In the genomic region with DNA sequence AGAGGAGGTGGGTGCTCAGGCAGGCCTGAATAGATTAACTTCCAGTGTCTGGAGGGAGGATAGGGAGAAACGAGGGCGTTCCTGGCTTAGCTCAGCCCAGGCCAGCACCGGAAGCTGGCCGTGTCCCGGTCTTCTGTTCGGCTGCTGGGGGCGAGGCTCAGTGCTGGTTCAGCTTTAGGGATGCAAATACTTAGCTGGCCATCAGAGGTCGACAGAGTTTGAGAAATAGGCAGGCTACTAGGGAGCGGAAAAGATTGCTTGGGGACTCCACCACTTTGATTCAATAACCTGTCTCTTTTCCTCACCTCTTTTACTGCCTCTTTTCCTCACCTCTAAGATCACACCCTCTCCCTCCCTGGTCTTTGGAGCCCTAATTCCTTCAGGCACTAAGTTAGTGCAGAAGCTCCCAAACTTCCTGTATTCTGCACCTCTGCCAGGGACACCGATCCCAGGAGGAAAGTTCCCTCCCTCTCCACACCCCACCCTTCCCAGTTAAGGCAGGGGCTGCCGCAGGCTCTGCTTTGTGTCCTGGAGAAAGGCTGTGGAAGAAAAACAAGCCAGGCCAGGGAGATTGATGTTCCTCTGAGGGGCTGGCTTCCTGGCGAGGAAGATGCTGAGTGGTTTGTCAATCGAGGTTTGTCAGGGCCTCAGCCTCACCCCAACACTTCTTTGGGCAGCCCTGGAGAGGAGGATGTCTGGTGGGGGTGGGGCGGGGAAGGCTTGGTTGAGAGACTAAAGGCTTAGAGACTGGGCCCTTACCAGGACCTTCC, we compare ENCODE assay signal across 8 cellular contexts. TPM values are rescaled to one million over a fixed set of nuclear protein-coding genes. Genes with fewer than 3 reads are reported as not detected.
DNase-seq lines count a peak whose midpoint lies in the region; ATAC-seq and TF ChIP-seq lines count a peak whose summit lies in the region.

No MANE protein-coding gene starts in this region.

- no peaks in the 10 kb centered on the region for H4K20me1 ChIP-seq in PC-9 (ENCODE audit: insufficient read depth)

- H3K27ac Mint-ChIP-seq in endothelial cell (ENCODE audit: unreplicated experiment) = no peak overlapping the region

- H3K27me3 Mint-ChIP-seq in endothelial cell (ENCODE audit: unreplicated experiment) = peaks cover 2% of the 10 kb centered on the region

- H3K4me1 Mint-ChIP-seq in endothelial cell (ENCODE audit: unreplicated experiment) = peaks cover 3% of the 10 kb centered on the region

- no peaks in the 10 kb centered on the region for H3K4me1 ChIP-seq in PC-9 (replicated peaks; ENCODE audit: insufficient read depth)

- H3K79me2 ChIP-seq in PC-9 (ENCODE audit: low read depth) = no peaks in the 10 kb centered on the region

- H3K9me3 Mint-ChIP-seq in endothelial cell (ENCODE audit: unreplicated experiment) = no peaks in the 10 kb centered on the region

- peak overlapping the region; percentile 49; the same call in 1 of the 2 replicates for H3K4me2 ChIP-seq in PC-9

- POLR2A ChIA-PET in PC-9 (lab: Charles Lee; ENCODE audit: unreplicated experiment) = no interaction called here

- DNase-seq in NCI-H748 (lab: John Stamatoyannopoulos, UW; ENCODE audit: unreplicated experiment) (peak; percentile 49), NCI-H748 treated with DMSO at 0.1 percent for 48 hours (lab: John Stamatoyannopoulos, UW) (no peak), HFF-Myc (ENCODE audit: extremely low read depth, low read depth) (no peak), PC-9 (no peak), endothelial cell (ENCODE audit: low spot score) (peak; percentile 46), myocyte (ENCODE audit: low read depth) (peak; percentile 45), NCI-H2081 treated with DMSO at 0.1 percent for 48 hours (lab: John Stamatoyannopoulos, UW) (no peak)

- H3K36me3 ChIP-seq in PC-9 (ENCODE audit: low read depth) = no peaks in the 10 kb centered on the region

- intact Hi-C loops in PC-9 (cut with micrococcal nuclease; ENCODE audit: unreplicated experiment) = loop anchor here (1.0 to 5.0 kb wide), 3 partner anchors 463 to 636 kb away; no protein-coding TSS in a partner anchor

- no peaks in the 10 kb centered on the region for H3F3A ChIP-seq in PC-9 (ENCODE audit: insufficient read depth, low read depth)

- H3K4me3 ChIP-seq in HFF-Myc (replicated peaks; ENCODE audit: low read depth, low read length) (no peak overlapping the region), PC-9 (no peak overlapping the region)

- TF ChIP-seq CTCF in HFF-Myc (IDR thresholded peaks at IDR 0.05; ENCODE audit: low read depth, low read length, missing control alignments) (peak; percentile 59), PC-9 (conservative IDR thresholded peaks at IDR 0.05) (peak; percentile 54), endothelial cell (IDR thresholded peaks at IDR 0.05; ENCODE audit: unreplicated experiment) (no peak)

- H2AFZ ChIP-seq in PC-9 = no peak overlapping the region

- H3K9me3 ChIP-seq in PC-9 (ENCODE audit: insufficient read depth, low read depth) = no peaks in the 10 kb centered on the region

- no peak overlapping the region for H3K4me3 Mint-ChIP-seq in endothelial cell (ENCODE audit: unreplicated experiment)

- CTCF ChIA-PET in PC-9 (lab: Charles Lee) = interaction anchor here (0.6 kb wide), 2 partner anchors 253 to 398 kb away, joined by 3 to 6 read pairs; no protein-coding TSS in a partner anchor

- H3K36me3 Mint-ChIP-seq in endothelial cell (ENCODE audit: low read depth, unreplicated experiment) = no peaks in the 10 kb centered on the region

- no peak overlapping the region for H3K27ac ChIP-seq in PC-9

- no peaks in the 10 kb centered on the region for H3K9me2 ChIP-seq in PC-9 (ENCODE audit: insufficient read depth)

- ATAC-seq in GM19328 (IDR thresholded peaks at IDR 0.05; ENCODE audit: unreplicated experiment) = no peak

- BruUV-seq in PC-9 (replicated peaks; lab: Mats Ljungman, UMichigan) = no TSS peak

- no peaks in the 10 kb centered on the region for H3K27me3 ChIP-seq in PC-9 (ENCODE audit: insufficient read depth, low read depth)

RNA-seq across cellular contexts. Expression of a gene that starts 6.0 kb away (rescaled TPM):
- total RNA-seq in PC-9 (2021) (31.1 and 35.2 TPM in 2 replicates), endothelial cell (ENCODE audit: unreplicated experiment) (7.8 TPM), myocyte (4.8 and 7.2 TPM in 2 replicates)
- 2.0 TPM for polyA plus RNA-seq in myocyte (2012)

Comparison
In these comparisons a context has a peak if more than half of its experiments do, and no peak if none do; other contexts are left out.
1. DNase-seq: peak in NCI-H748 (single experiment), endothelial cell (single experiment) and myocyte (single experiment); none in NCI-H748 treated with DMSO at 0.1 percent for 48 hours (single experiment), HFF-Myc (single experiment), PC-9 (0 of 2) and NCI-H2081 treated with DMSO at 0.1 percent for 48 hours (single experiment).